8 cellular contexts compared by ENCODE assay signal in genomic region chr6:26659360-26660095, GRCh38. TPM values are rescaled to one million over a fixed set of nuclear protein-coding genes. Genes with fewer than 3 reads are reported as not detected.
DNase-seq lines count a peak whose midpoint lies in the region; ATAC-seq and TF ChIP-seq lines count a peak whose summit lies in the region.
"Not testable (repeated sequence)": the region's sequence is repeated elsewhere in the genome, so short reads cannot be mapped to it uniquely, and the experiment has no call there.

Gene ZNF322 (minus strand): TSS chr6:26659746. CDS start chr6:26638553, 21,193 bp downstream.

- H3K4me3 ChIP-seq in muscle layer of colon (ENCODE audit: low read depth in 1 of 2, low read length in 2 of 2), result peak within 1 kb of the TSS; percentile 82 to 87

- ATAC-seq in GM21717 (IDR thresholded peaks at IDR 0.05; ENCODE audit: unreplicated experiment) (peak; percentile 98), esophagus mucosa (peak; percentile 100)
- peak; percentile 100 for ATAC-seq in activated T-cell treated with anti-CD3 and anti-CD28 coated beads, Interleukin-2, amount 50 U/mL, for 4 hours

- H3K4me3 Mint-ChIP-seq in activated T-cell treated with anti-CD3 and anti-CD28 coated beads, Interleukin-2, amount 50 U/mL, for 4 hours, result peak within 1 kb of the TSS; percentile 84

- in situ Hi-C loops in KBM-7 (cut with MboI; ENCODE audit: low pct_unique_long_range_greater_than_20kb, low sequenced_read_pairs), result not testable (repeated sequence)

- H3K36me3 Mint-ChIP-seq in activated T-cell treated with anti-CD3 and anti-CD28 coated beads, Interleukin-2, amount 50 U/mL, for 4 hours (ENCODE audit: insufficient read depth), result not testable (repeated sequence)

- H3K9me3 ChIP-seq in muscle layer of colon (ENCODE audit: low read length), result not testable (repeated sequence)

- peaks cover 22% of the 10 kb centered on the region for H3K27me3 Mint-ChIP-seq in activated T-cell treated with anti-CD3 and anti-CD28 coated beads, Interleukin-2, amount 50 U/mL, for 4 hours (ENCODE audit: low read depth)

- DNase-seq in DMS153 treated with DMSO at 0.1 percent for 48 hours (lab: John Stamatoyannopoulos, UW; ENCODE audit: unreplicated experiment) (peak; percentile 92), KBM-7 (peak; percentile 89)
- peak; percentile 79 for DNase-seq in activated T-cell treated with anti-CD3 and anti-CD28 coated beads, Interleukin-2, amount 50 U/mL, for 4 hours
- peak; percentile 81 for DNase-seq in stimulated activated CD8-positive, alpha-beta memory T cell treated with anti-CD3 and anti-CD28 coated beads, Interleukin-7, amount 100 ng/mL, for 24 hours (ENCODE audit: low read depth)

- peak within 1 kb of the TSS; percentile 68 for H3K9ac ChIP-seq in muscle layer of colon (ENCODE audit: low read length)

- not testable (repeated sequence) for H3K9me3 Mint-ChIP-seq in activated T-cell treated with anti-CD3 and anti-CD28 coated beads, Interleukin-2, amount 50 U/mL, for 4 hours

- not testable (repeated sequence) for H3K27me3 ChIP-seq in muscle layer of colon (ENCODE audit: control insufficient read depth in 1 of 2, insufficient read depth in 2 of 2, low read length in 2 of 2)

- peaks cover 17% of the 10 kb centered on the region for H3K4me1 ChIP-seq in muscle layer of colon (ENCODE audit: insufficient read depth, low read length)

- H3K36me3 ChIP-seq in muscle layer of colon (ENCODE audit: insufficient read depth, low read length), result peaks cover 12% of the 10 kb centered on the region

- H3K4me1 Mint-ChIP-seq in activated T-cell treated with anti-CD3 and anti-CD28 coated beads, Interleukin-2, amount 50 U/mL, for 4 hours (ENCODE audit: low read depth), result peaks cover 26% of the 10 kb centered on the region

- H3K27ac ChIP-seq in muscle layer of colon (ENCODE audit: low read depth, low read length), result peak within 1 kb of the TSS; percentile 87

TF ChIP-seq in PFSK-1, 5 proteins besides CTCF, POLR2A, EP300 and RAD21:
- TF ChIP-seq POLR2AphosphoS5 (IDR thresholded peaks at IDR 0.05; ENCODE audit: low read depth, low read length), result peak; percentile 85
- peak; percentile 14; the same call in 1 of the 2 replicates for TF ChIP-seq TAF1 (IDR thresholded peaks at IDR 0.05; ENCODE audit: borderline replicate concordance, insufficient read depth, low read length)
- TF ChIP-seq FOXP2 (optimal IDR thresholded peaks at IDR 0.05; ENCODE audit: borderline replicate concordance, extremely low read depth, extremely low read length, insufficient read depth), result peak; percentile 41

RNA-seq across cellular contexts. Expression of gene ZNF322, which starts in this region (rescaled TPM):
- polyA plus RNA-seq in PFSK-1 (2012; ENCODE audit: insufficient read length, low read depth), result 10.3 TPM
- total RNA-seq in activated T-cell treated with anti-CD3 and anti-CD28 coated beads, Interleukin-2, amount 50 U/mL, for 4 hours, result 1 to 10 TPM; 5.9 to 8.6 (median 8.2) TPM
- 6.4 TPM for total RNA-seq in esophagus mucosa

Comparison
In these comparisons a context has a peak if more than half of its experiments do, and no peak if none do; other contexts are left out.
1. Peak in every context shown above with its lines: DNase-seq, ATAC-seq, H3K4me3 ChIP-seq and H3K27ac ChIP-seq.